Comparison of ENCODE assay signal across 13 cellular contexts in genomic region chrX:111164728-111165127, GRCh38.
A peak's percentile ranks its signal among the peaks of the same experiment; 100 is the strongest.
DNase-seq lines count a peak whose midpoint lies in the region; ATAC-seq, FAIRE-seq and TF ChIP-seq lines count a peak whose summit lies in the region.
"Had no signal": no experiment of that assay in that cellular context is flagged by ENCODE, and none has a peak within 500 bp of the region (broad histone marks: within the 10 kb centered on the region; RNA-seq: fewer than 3 reads in every experiment).

No MANE protein-coding gene starts in this region.

- TF ChIP-seq CTCF in CD8-positive, alpha-beta T cell (IDR thresholded peaks at IDR 0.05) = no peak

- intact Hi-C loops in CD8-positive, alpha-beta T cell (cut with DNase I, micrococcal nuclease) = no loop called here

- H3K36me3 ChIP-seq in CD8-positive, alpha-beta T cell (ENCODE audit: insufficient read depth, low read length) = no peaks in the 10 kb centered on the region
- H3K36me3 ChIP-seq: BLaER1, spleen had no signal

- no peak overlapping the region for H3K27ac ChIP-seq in CD8-positive, alpha-beta T cell (ENCODE audit: low read depth, low read length)
- H3K27ac ChIP-seq: BLaER1, spleen had no signal

- no peak for ATAC-seq in CD8-positive, alpha-beta T cell
- ATAC-seq: activated CD8-positive, alpha-beta T cell treated with anti-CD3 and anti-CD28 coated beads, Interleukin-2, amount 10 ng/mL, durations not matched to agents 7 days and 5 days; left colon had no signal

- no peak overlapping the region for H3K4me3 Mint-ChIP-seq in CD8-positive, alpha-beta T cell
- H3K4me3 Mint-ChIP-seq: activated CD8-positive, alpha-beta T cell treated with anti-CD3 and anti-CD28 coated beads, Interleukin-2, amount 10 ng/mL, durations not matched to agents 7 days and 5 days had no signal

- no peaks in the 10 kb centered on the region for H3K36me3 Mint-ChIP-seq in CD8-positive, alpha-beta T cell

- no peaks in the 10 kb centered on the region for H3K4me1 ChIP-seq in CD8-positive, alpha-beta T cell (ENCODE audit: insufficient read depth, low read length)
- H3K4me1 ChIP-seq: BLaER1, spleen had no signal

- H3K4me1 Mint-ChIP-seq in CD8-positive, alpha-beta T cell (ENCODE audit: low read depth) = no peaks in the 10 kb centered on the region

- no peak overlapping the region for H3K4me3 ChIP-seq in CD8-positive, alpha-beta T cell (ENCODE audit: low read depth, low read length)
- H3K4me3 ChIP-seq: BLaER1, spleen had no signal

- peak; percentile 51 for FAIRE-seq in colon (lab: Jason Lieb, UNC)

- no peaks in the 10 kb centered on the region for H3K9me3 ChIP-seq in CD8-positive, alpha-beta T cell (ENCODE audit: low read length)

- no peak overlapping the region for H3K27ac Mint-ChIP-seq in CD8-positive, alpha-beta T cell
- H3K27ac Mint-ChIP-seq: activated CD8-positive, alpha-beta T cell treated with anti-CD3 and anti-CD28 coated beads, Interleukin-2, amount 10 ng/mL, durations not matched to agents 7 days and 5 days had no signal

- DNase-seq in NCI-H748 (lab: John Stamatoyannopoulos, UW; ENCODE audit: unreplicated experiment) (peak; percentile 10), NCI-H748 treated with DMSO at 0.1 percent for 48 hours (lab: John Stamatoyannopoulos, UW) (no peak), NCI-H1694 treated with DMSO at 0.1 percent for 48 hours (lab: John Stamatoyannopoulos, UW) (peak; percentile 10), renal cortical epithelial cell (ENCODE audit: low read depth) (peak; percentile 8), midbrain (lab: John Stamatoyannopoulos, UW) (no peak), mucosa of gallbladder (ENCODE audit: low spot score) (no peak)
- DNase-seq in CD8-positive, alpha-beta T cell = no peak
- DNase-seq: activated CD8-positive, alpha-beta T cell treated with anti-CD3 and anti-CD28 coated beads, Interleukin-2, amount 10 ng/mL, durations not matched to agents 7 days and 5 days; cortex of kidney; left colon; spleen had no signal

- H3K27me3 Mint-ChIP-seq in CD8-positive, alpha-beta T cell (ENCODE audit: low read depth) = no peaks in the 10 kb centered on the region

- no peaks in the 10 kb centered on the region for H3K9me3 Mint-ChIP-seq in CD8-positive, alpha-beta T cell

- POLR2A ChIA-PET in CD8-positive, alpha-beta T cell (lab: Charles Lee) = no interaction called here

- CTCF ChIA-PET in CD8-positive, alpha-beta T cell (lab: Charles Lee) = no interaction called here

- H3K27me3 ChIP-seq in CD8-positive, alpha-beta T cell (ENCODE audit: insufficient read depth, low read length) = no peaks in the 10 kb centered on the region
- H3K27me3 ChIP-seq: spleen had no signal

Comparison
In these comparisons a context has a peak if more than half of its experiments do, and no peak if none do; other contexts are left out.
1. DNase-seq: peak in NCI-H748 (single experiment), NCI-H1694 treated with DMSO at 0.1 percent for 48 hours (single experiment) and renal cortical epithelial cell (single experiment); none in NCI-H748 treated with DMSO at 0.1 percent for 48 hours (single experiment), CD8-positive, alpha-beta T cell (0 of 7), midbrain (single experiment) and mucosa of gallbladder (single experiment).